Comparison of ENCODE assay signal across 22 cellular contexts in genomic region chr18:49884959-49885358, GRCh38.
DNase-seq lines count a peak whose midpoint lies in the region; ATAC-seq, FAIRE-seq and TF ChIP-seq lines count a peak whose summit lies in the region.
"Had no signal": no experiment of that assay in that cellular context is flagged by ENCODE, and none has a peak within 500 bp of the region (broad histone marks: within the 10 kb centered on the region; RNA-seq: fewer than 3 reads in every experiment).

No MANE protein-coding gene starts in this region.

- H3K36me3 ChIP-seq in bronchial epithelial cell (ENCODE audit: control insufficient read depth, insufficient read depth, low read length), result no peaks in the 10 kb centered on the region
- H3K36me3 ChIP-seq: BE2C had no signal

- DNase-seq in NCI-H2196 treated with DMSO at 0.1 percent for 48 hours (lab: John Stamatoyannopoulos, UW; ENCODE audit: unreplicated experiment) (peak; percentile 18), NCI-H2196 (lab: John Stamatoyannopoulos, UW; ENCODE audit: unreplicated experiment) (no peak), bronchial epithelial cell (ENCODE audit: low read depth) (peak; percentile 86), iris pigment epithelial cell (ENCODE audit: low read depth) (peak; percentile 61), stromal cell of bone marrow (ENCODE audit: low read depth) (peak; percentile 2), ACHN (no peak)
- no peak for DNase-seq in activated T-cell treated with anti-CD3 and anti-CD28 coated beads, Interleukin-2, amount 50 U/mL, for 4 hours
- DNase-seq: BE2C, Calu3, DMS79 treated with DMSO at 0.1 percent for 48 hours, GF-D8, HCEC 1CT, NCI-H1105 treated with DMSO at 0.1 percent for 48 hours, NCI-H146, NCI-H1930, NCI-H2107, NCI-H526 treated with DMSO at 0.1 percent for 48 hours, Peyer's patch, SHP77 treated with DMSO at 0.1 percent for 48 hours had no signal

- no peaks in the 10 kb centered on the region for H3K4me1 Mint-ChIP-seq in activated T-cell treated with anti-CD3 and anti-CD28 coated beads, Interleukin-2, amount 50 U/mL, for 4 hours (ENCODE audit: low read depth)
- H3K4me1 Mint-ChIP-seq: CD14-positive monocyte had no signal

- TF ChIP-seq CTCF in bronchial epithelial cell (IDR thresholded peaks at IDR 0.05; ENCODE audit: insufficient read depth, low read length, severe bottlenecking), result no peak

- H3K4me3 Mint-ChIP-seq in activated T-cell treated with anti-CD3 and anti-CD28 coated beads, Interleukin-2, amount 50 U/mL, for 4 hours, result no peak overlapping the region
- H3K4me3 Mint-ChIP-seq: CD14-positive monocyte had no signal

- no peak for ATAC-seq in activated T-cell treated with anti-CD3 and anti-CD28 coated beads, Interleukin-2, amount 50 U/mL, for 4 hours

- no peaks in the 10 kb centered on the region for H3K36me3 Mint-ChIP-seq in activated T-cell treated with anti-CD3 and anti-CD28 coated beads, Interleukin-2, amount 50 U/mL, for 4 hours (ENCODE audit: insufficient read depth)
- H3K36me3 Mint-ChIP-seq: CD14-positive monocyte had no signal

- peaks cover 7% of the 10 kb centered on the region for H3K27me3 Mint-ChIP-seq in activated T-cell treated with anti-CD3 and anti-CD28 coated beads, Interleukin-2, amount 50 U/mL, for 4 hours (ENCODE audit: low read depth)

- no peaks in the 10 kb centered on the region for H3K9me3 Mint-ChIP-seq in activated T-cell treated with anti-CD3 and anti-CD28 coated beads, Interleukin-2, amount 50 U/mL, for 4 hours
- H3K9me3 Mint-ChIP-seq: CD14-positive monocyte had no signal

- in situ Hi-C loops in ACHN (cut with HindIII; ENCODE audit: low pct_ligation_motif_present, low pct_unique_long_range_greater_than_20kb, low sequenced_read_pairs), result no loop called here

- FAIRE-seq in bronchial epithelial cell (lab: Jason Lieb, UNC), result peak; percentile 98
- FAIRE-seq: GM12891, H1 had no signal

- H3K27me3 ChIP-seq in bronchial epithelial cell (ENCODE audit: control insufficient read depth, insufficient read depth, low read length), result no peaks in the 10 kb centered on the region
- H3K27me3 ChIP-seq: BE2C, Peyer's patch had no signal

- H3K4me3 ChIP-seq in bronchial epithelial cell (ENCODE audit: low read depth, low read length), result no peak overlapping the region
- H3K4me3 ChIP-seq: Peyer's patch had no signal

Comparison
In these comparisons a context has a peak if more than half of its experiments do, and no peak if none do; other contexts are left out.
1. DNase-seq: peak in NCI-H2196 treated with DMSO at 0.1 percent for 48 hours (single experiment), bronchial epithelial cell (single experiment), iris pigment epithelial cell (single experiment) and stromal cell of bone marrow (single experiment); none in NCI-H2196 (single experiment), ACHN (single experiment) and activated T-cell treated with anti-CD3 and anti-CD28 coated beads, Interleukin-2, amount 50 U/mL, for 4 hours (single experiment).